Comparison of ENCODE assay signal across 1 cellular context in the genomic region with DNA sequence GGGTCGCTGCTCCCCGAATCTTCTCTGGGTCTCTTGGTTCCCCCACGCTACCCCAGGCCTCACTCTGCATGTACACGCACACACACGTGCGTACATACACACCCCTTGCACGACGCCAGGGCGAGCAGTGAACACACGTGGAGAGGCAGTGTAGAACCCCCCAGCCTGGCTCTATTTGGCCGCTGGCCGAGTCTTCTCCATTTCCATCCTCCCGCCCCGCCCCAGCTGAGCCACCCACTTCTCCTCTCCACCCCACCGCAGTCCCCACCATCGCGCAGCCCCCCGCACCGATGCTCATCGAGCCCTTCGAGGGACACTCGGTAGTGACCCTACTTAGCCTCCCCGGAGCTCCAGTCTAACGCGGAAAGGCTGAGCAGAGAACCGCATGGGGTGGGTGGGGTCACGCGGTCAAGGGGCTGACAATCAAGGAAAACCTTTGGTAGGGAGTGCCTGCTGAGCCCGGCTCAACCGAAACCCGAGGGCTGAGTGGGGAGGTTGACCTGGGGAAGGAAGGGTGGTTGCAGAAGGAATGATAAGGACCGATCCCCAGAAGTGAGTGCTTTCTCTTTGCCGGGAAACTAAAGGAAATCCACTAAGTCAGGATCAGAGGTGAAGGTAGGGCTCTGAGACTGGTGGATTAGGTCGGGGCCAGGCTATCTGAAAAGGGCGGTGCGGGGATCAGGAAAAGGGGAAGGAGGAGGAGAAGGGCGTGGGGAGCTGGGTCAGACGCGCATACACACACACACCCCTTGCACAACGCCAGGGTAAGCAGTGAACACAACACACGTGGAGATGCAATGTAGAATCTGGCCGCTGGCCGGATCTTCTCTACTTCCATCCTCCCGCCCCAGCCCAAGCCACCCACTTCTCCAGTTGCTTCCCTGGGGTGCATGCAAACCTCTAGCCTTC.
TF ChIP-seq lines count a peak whose summit lies in the region.

No MANE protein-coding gene starts in this region.

TF ChIP-seq in HepG2, 621 proteins besides CTCF, POLR2A, EP300 and RAD21 (continued from another document and continues in another):
- TF ChIP-seq DNMT3B (CRISPR knock-in tag; conservative IDR thresholded peaks at IDR 0.05): 0 out of 2 replicates have a peak, but pooled peaks have one; percentile 12
- peak; percentile 47; the same call in 1 of the 2 replicates for TF ChIP-seq ZBTB7A (CRISPR knock-in tag; IDR thresholded peaks at IDR 0.05)
- no peak for TF ChIP-seq NCOR1 (IDR thresholded peaks at IDR 0.05; ENCODE audit: borderline replicate concordance, low read length)
- no peak for TF ChIP-seq ZNF816 (CRISPR knock-in tag; IDR thresholded peaks at IDR 0.05; ENCODE audit: borderline replicate concordance)
- TF ChIP-seq GABPB1 (CRISPR knock-in tag; IDR thresholded peaks at IDR 0.05): no peak
- no peak for TF ChIP-seq ZC3H13 (CRISPR knock-in tag; IDR thresholded peaks at IDR 0.05)
- 0 out of 2 replicates have a peak, but pooled peaks have one; percentile 41 for TF ChIP-seq SSRP1 (CRISPR knock-in tag; IDR thresholded peaks at IDR 0.05)
- no peak for TF ChIP-seq TAF15 (IDR thresholded peaks at IDR 0.05; ENCODE audit: low read depth, low read length, poor library complexity, severe bottlenecking)
- TF ChIP-seq ESRRA (CRISPR knock-in tag; IDR thresholded peaks at IDR 0.05; ENCODE audit: low read depth): no peak
- no peak for TF ChIP-seq YEATS2 (CRISPR knock-in tag; IDR thresholded peaks at IDR 0.05; ENCODE audit: borderline replicate concordance)
- TF ChIP-seq, protein P1, sequence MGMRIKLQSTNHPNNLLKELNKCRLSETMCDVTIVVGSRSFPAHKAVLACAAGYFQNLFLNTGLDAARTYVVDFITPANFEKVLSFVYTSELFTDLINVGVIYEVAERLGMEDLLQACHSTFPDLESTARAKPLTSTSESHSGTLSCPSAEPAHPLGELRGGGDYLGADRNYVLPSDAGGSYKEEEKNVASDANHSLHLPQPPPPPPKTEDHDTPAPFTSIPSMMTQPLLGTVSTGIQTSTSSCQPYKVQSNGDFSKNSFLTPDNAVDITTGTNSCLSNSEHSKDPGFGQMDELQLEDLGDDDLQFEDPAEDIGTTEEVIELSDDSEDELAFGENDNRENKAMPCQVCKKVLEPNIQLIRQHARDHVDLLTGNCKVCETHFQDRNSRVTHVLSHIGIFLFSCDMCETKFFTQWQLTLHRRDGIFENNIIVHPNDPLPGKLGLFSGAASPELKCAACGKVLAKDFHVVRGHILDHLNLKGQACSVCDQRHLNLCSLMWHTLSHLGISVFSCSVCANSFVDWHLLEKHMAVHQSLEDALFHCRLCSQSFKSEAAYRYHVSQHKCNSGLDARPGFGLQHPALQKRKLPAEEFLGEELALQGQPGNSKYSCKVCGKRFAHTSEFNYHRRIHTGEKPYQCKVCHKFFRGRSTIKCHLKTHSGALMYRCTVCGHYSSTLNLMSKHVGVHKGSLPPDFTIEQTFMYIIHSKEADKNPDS (CRISPR knock-in tag; IDR thresholded peaks at IDR 0.05): no peak
- no peak for TF ChIP-seq ZNF468 (CRISPR knock-in tag; IDR thresholded peaks at IDR 0.05)
- TF ChIP-seq ZNF12 (CRISPR knock-in tag; IDR thresholded peaks at IDR 0.05): no peak
- no peak for TF ChIP-seq ZNF446 (CRISPR knock-in tag; IDR thresholded peaks at IDR 0.05)
- no peak for TF ChIP-seq ZNF260 (CRISPR knock-in tag; IDR thresholded peaks at IDR 0.05; ENCODE audit: borderline replicate concordance, low read depth)
- TF ChIP-seq ZFP36L2 (CRISPR knock-in tag; IDR thresholded peaks at IDR 0.05): no peak
- TF ChIP-seq, protein P2, sequence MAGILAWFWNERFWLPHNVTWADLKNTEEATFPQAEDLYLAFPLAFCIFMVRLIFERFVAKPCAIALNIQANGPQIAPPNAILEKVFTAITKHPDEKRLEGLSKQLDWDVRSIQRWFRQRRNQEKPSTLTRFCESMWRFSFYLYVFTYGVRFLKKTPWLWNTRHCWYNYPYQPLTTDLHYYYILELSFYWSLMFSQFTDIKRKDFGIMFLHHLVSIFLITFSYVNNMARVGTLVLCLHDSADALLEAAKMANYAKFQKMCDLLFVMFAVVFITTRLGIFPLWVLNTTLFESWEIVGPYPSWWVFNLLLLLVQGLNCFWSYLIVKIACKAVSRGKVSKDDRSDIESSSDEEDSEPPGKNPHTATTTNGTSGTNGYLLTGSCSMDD (CRISPR knock-in tag; IDR thresholded peaks at IDR 0.05): no peak
- TF ChIP-seq ZNF558 (CRISPR knock-in tag; IDR thresholded peaks at IDR 0.05; ENCODE audit: borderline replicate concordance): no peak
- TF ChIP-seq CEBPB (IDR thresholded peaks at IDR 0.05; ENCODE audit: borderline replicate concordance, low read depth, low read length): peak; percentile 89
- TF ChIP-seq, protein P3, sequence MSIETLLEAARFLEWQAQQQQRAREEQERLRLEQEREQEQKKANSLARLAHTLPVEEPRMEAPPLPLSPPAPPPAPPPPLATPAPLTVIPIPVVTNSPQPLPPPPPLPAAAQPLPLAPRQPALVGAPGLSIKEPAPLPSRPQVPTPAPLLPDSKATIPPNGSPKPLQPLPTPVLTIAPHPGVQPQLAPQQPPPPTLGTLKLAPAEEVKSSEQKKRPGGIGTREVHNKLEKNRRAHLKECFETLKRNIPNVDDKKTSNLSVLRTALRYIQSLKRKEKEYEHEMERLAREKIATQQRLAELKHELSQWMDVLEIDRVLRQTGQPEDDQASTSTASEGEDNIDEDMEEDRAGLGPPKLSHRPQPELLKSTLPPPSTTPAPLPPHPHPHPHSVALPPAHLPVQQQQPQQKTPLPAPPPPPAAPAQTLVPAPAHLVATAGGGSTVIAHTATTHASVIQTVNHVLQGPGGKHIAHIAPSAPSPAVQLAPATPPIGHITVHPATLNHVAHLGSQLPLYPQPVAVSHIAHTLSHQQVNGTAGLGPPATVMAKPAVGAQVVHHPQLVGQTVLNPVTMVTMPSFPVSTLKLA (IDR thresholded peaks at IDR 0.05): peak; percentile 83
- TF ChIP-seq ZFP82 (CRISPR knock-in tag; IDR thresholded peaks at IDR 0.05; ENCODE audit: borderline replicate concordance): no peak; the same call in 1 of the 2 replicates
- no peak for TF ChIP-seq FOXK2 (IDR thresholded peaks at IDR 0.05)
- TF ChIP-seq JUN (CRISPR knock-in tag; IDR thresholded peaks at IDR 0.05): no peak
- TF ChIP-seq ZNF614 (CRISPR knock-in tag; IDR thresholded peaks at IDR 0.05; ENCODE audit: borderline replicate concordance): no peak; the same call in 1 of the 2 replicates
- TF ChIP-seq, protein P4, sequence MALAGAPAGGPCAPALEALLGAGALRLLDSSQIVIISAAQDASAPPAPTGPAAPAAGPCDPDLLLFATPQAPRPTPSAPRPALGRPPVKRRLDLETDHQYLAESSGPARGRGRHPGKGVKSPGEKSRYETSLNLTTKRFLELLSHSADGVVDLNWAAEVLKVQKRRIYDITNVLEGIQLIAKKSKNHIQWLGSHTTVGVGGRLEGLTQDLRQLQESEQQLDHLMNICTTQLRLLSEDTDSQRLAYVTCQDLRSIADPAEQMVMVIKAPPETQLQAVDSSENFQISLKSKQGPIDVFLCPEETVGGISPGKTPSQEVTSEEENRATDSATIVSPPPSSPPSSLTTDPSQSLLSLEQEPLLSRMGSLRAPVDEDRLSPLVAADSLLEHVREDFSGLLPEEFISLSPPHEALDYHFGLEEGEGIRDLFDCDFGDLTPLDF (CRISPR knock-in tag; IDR thresholded peaks at IDR 0.05): no peak
- TF ChIP-seq, protein P5, sequence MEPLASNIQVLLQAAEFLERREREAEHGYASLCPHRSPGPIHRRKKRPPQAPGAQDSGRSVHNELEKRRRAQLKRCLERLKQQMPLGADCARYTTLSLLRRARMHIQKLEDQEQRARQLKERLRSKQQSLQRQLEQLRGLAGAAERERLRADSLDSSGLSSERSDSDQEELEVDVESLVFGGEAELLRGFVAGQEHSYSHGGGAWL (CRISPR knock-in tag; IDR thresholded peaks at IDR 0.05): no peak
- no peak for TF ChIP-seq MLX (CRISPR knock-in tag; IDR thresholded peaks at IDR 0.05)
- no peak for TF ChIP-seq HIC2 (CRISPR knock-in tag; IDR thresholded peaks at IDR 0.05; ENCODE audit: low read depth)
- TF ChIP-seq SKIL (CRISPR knock-in tag; IDR thresholded peaks at IDR 0.05; ENCODE audit: borderline replicate concordance): 0 out of 2 replicates have a peak, but pooled peaks have one; percentile 29
- no peak for TF ChIP-seq RARG (CRISPR knock-in tag; IDR thresholded peaks at IDR 0.05; ENCODE audit: low read depth)
- TF ChIP-seq ZNF142 (CRISPR knock-in tag; IDR thresholded peaks at IDR 0.05): no peak
- TF ChIP-seq ELF1 (CRISPR knock-in tag; IDR thresholded peaks at IDR 0.05): no peak
- no peak for TF ChIP-seq ZBTB49 (CRISPR knock-in tag; IDR thresholded peaks at IDR 0.05; ENCODE audit: borderline replicate concordance)
- TF ChIP-seq TAF1 (CRISPR knock-in tag; IDR thresholded peaks at IDR 0.05): no peak; the same call in 1 of the 2 replicates
